8 cellular contexts compared by ENCODE assay signal in genomic region chr16:69131749-69132423, GRCh38. TPM values are rescaled to one million over a fixed set of nuclear protein-coding genes. Genes with fewer than 3 reads are reported as not detected.
DNase-seq lines count a peak whose midpoint lies in the region; ATAC-seq and TF ChIP-seq lines count a peak whose summit lies in the region.

No MANE protein-coding gene starts in this region.

- no peaks in the 10 kb centered on the region for H3K27me3 Mint-ChIP-seq in progenitor cell of endocrine pancreas

- H3K4me1 Mint-ChIP-seq in progenitor cell of endocrine pancreas (ENCODE audit: low read depth) = peaks cover 34% of the 10 kb centered on the region

- peaks cover 90% of the 10 kb centered on the region for H3K79me2 ChIP-seq in Karpas-422 (ENCODE audit: low read length)

- H3K4me3 ChIP-seq in Karpas-422 (ENCODE audit: low read length) = peak overlapping the region; percentile 87
- H3K4me3 ChIP-seq in upper lobe of left lung = peak overlapping the region; percentile 85 to 99 (median 95)

- H3K4me3 Mint-ChIP-seq in progenitor cell of endocrine pancreas (ENCODE audit: low read depth) = peak overlapping the region; percentile 99

- ATAC-seq in GM21737 (IDR thresholded peaks at IDR 0.05; ENCODE audit: unreplicated experiment) (peak; percentile 37), upper lobe of left lung (ENCODE audit: low FRiP score in 2 of 2) (peak; percentile 89 to 92)

- DNase-seq in DMS114 treated with DMSO at 0.1 percent for 48 hours (lab: John Stamatoyannopoulos, UW; ENCODE audit: unreplicated experiment) = peak; percentile 31
- peak; percentile 92 for DNase-seq in Karpas-422
- peak; percentile 70 for DNase-seq in SKM-1 (lab: John Stamatoyannopoulos, UW; ENCODE audit: unreplicated experiment)
- peak; percentile 46 for DNase-seq in activated naive CD8-positive, alpha-beta T cell treated with anti-CD3 and anti-CD28 coated beads, Interleukin-2, amount 50 U/mL, for 16 hours (ENCODE audit: low read depth, low spot score)
- peak; percentile 87 for DNase-seq in cardiac septum (ENCODE audit: low spot score)
- peak; percentile 82 for DNase-seq in progenitor cell of endocrine pancreas (ENCODE audit: low spot score, unreplicated experiment)
- DNase-seq in upper lobe of left lung = peak in 1 of 2 donors; percentile 81

- H3K36me3 ChIP-seq in Karpas-422 (ENCODE audit: insufficient read depth, low read length) = peaks cover 23% of the 10 kb centered on the region; the same call in 1 of the 2 replicates
- H3K36me3 ChIP-seq in upper lobe of left lung = peaks cover 0 to 8% (median 2%) of the 10 kb centered on the region in 4 donors

- 0 to 2% methylated on average over 34 to 44 of the region's 57 CpGs for WGBS in upper lobe of left lung, 2 donors

- H3K36me3 Mint-ChIP-seq in progenitor cell of endocrine pancreas (ENCODE audit: insufficient read depth) = peaks cover 7% of the 10 kb centered on the region

- peak in 1 of 4 donors; percentile 4 for TF ChIP-seq EP300 in upper lobe of left lung (IDR thresholded peaks at IDR 0.05)

- TF ChIP-seq POLR2A in upper lobe of left lung (IDR thresholded peaks at IDR 0.05) = peak in 1 of 4 donors; percentile 14

- peak overlapping the region; percentile 89 for H3K27ac ChIP-seq in Karpas-422 (ENCODE audit: low read length)
- H3K27ac ChIP-seq in upper lobe of left lung = peak overlapping the region; percentile 92 to 99 (median 96)

- H4K20me1 ChIP-seq in Karpas-422 (ENCODE audit: insufficient read depth, low read depth, low read length) = peaks cover 20% of the 10 kb centered on the region

- H3K4me1 ChIP-seq in Karpas-422 (ENCODE audit: low read length) (peaks cover 23% of the 10 kb centered on the region), upper lobe of left lung (peaks cover 19 to 38% (median 24%) of the 10 kb centered on the region in 4 donors)

- H3K9me3 ChIP-seq in Karpas-422 (ENCODE audit: low read length) = no peaks in the 10 kb centered on the region
- no peaks in the 10 kb centered on the region for H3K9me3 ChIP-seq in upper lobe of left lung

- no peak overlapping the region for H2AFZ ChIP-seq in Karpas-422 (ENCODE audit: low read length)

- no peaks in the 10 kb centered on the region for H3K9me3 Mint-ChIP-seq in progenitor cell of endocrine pancreas (ENCODE audit: low read depth)

- H3K27me3 ChIP-seq in Karpas-422 (ENCODE audit: low read length) (no peaks in the 10 kb centered on the region), upper lobe of left lung (no peaks in the 10 kb centered on the region)

- peak overlapping the region; percentile 97 for H3K27ac Mint-ChIP-seq in progenitor cell of endocrine pancreas

- TF ChIP-seq CTCF in progenitor cell of endocrine pancreas (IDR thresholded peaks at IDR 0.05; ENCODE audit: unreplicated experiment) (no peak), upper lobe of left lung (IDR thresholded peaks at IDR 0.05) (no peak)

- H3K4me2 ChIP-seq in Karpas-422 (ENCODE audit: low read depth, low read length, poor library complexity, severe bottlenecking) = peak overlapping the region; percentile 75

- H3K9ac ChIP-seq in Karpas-422 (ENCODE audit: low read length) = peak overlapping the region; percentile 99

- H3K9me2 ChIP-seq in Karpas-422 (replicated peaks; ENCODE audit: insufficient read depth, low read length) = no peaks in the 10 kb centered on the region

- intact Hi-C loops in cardiac septum (cut with DNase I) = no loop called here

RNA-seq across cellular contexts. Expression of gene CHTF8, which starts 0.5 kb away (rescaled TPM):
- 87.0 and 98.5 TPM in 2 replicates for total RNA-seq in Karpas-422 (2014; rRNA removed; shearing (Covaris generic); ENCODE audit: low replicate concordance)
- total RNA-seq in cardiac septum = 43.2 TPM
- 111 and 117 TPM in 2 replicates for total RNA-seq in progenitor cell of endocrine pancreas
- total RNA-seq in upper lobe of left lung = 100 to 1,000 TPM in 1 of 6 donors, 10 to 100 TPM in 5; 33.5 to 103 (median 70.6) TPM

RNA-seq across cellular contexts. Expression of gene UTP4, which starts 0.6 kb away (rescaled TPM):
- 22.0 and 31.6 TPM in 2 replicates for total RNA-seq in Karpas-422 (2014; rRNA removed; shearing (Covaris generic); ENCODE audit: low replicate concordance)
- total RNA-seq in cardiac septum (25.6 TPM), progenitor cell of endocrine pancreas (51.4 and 54.2 TPM in 2 replicates), upper lobe of left lung (10 to 100 TPM; 10.9 to 38.8 (median 28.4) TPM)

RNA-seq across cellular contexts. Expression of gene HAS3, which starts 26.4 kb away (rescaled TPM):
- total RNA-seq in Karpas-422 (2014; rRNA removed; shearing (Covaris generic); ENCODE audit: low replicate concordance) = 1.9 TPM in 2 replicates
- total RNA-seq in cardiac septum = 0.38 TPM
- total RNA-seq in progenitor cell of endocrine pancreas = 1.1 and 2.1 TPM in 2 replicates
- total RNA-seq in upper lobe of left lung = 10 to 100 TPM in 4 of 6 donors, 1 to 10 TPM in 2; 4.5 to 32.0 (median 15.8) TPM

RNA-seq across cellular contexts. Expression of gene SNTB2, which starts 55.1 kb away (rescaled TPM):
- 17.7 and 43.3 TPM in 2 replicates for total RNA-seq in Karpas-422 (2014; rRNA removed; shearing (Covaris generic); ENCODE audit: low replicate concordance)
- total RNA-seq in cardiac septum = 13.0 TPM
- total RNA-seq in progenitor cell of endocrine pancreas = 32.1 and 40.9 TPM in 2 replicates
- 10 to 100 TPM; 24.1 to 41.2 (median 30.5) TPM for total RNA-seq in upper lobe of left lung
